ENCODE assay signal across 28 cellular contexts in genomic region chr4:110134269-110134889, GRCh38.
A peak's percentile ranks its signal among the peaks of the same experiment; 100 is the strongest.
DNase-seq lines count a peak whose midpoint lies in the region; ATAC-seq, FAIRE-seq and TF ChIP-seq lines count a peak whose summit lies in the region.
"Had no signal": no experiment of that assay in that cellular context is flagged by ENCODE, and none has a peak within 500 bp of the region (broad histone marks: within the 10 kb centered on the region; RNA-seq: fewer than 3 reads in every experiment).

No MANE protein-coding gene starts in this region.

- no peaks in the 10 kb centered on the region for H3K79me1 ChIP-seq in H1 (ENCODE audit: low read depth, low read length)

- H3K9me3 ChIP-seq in A549 (no peaks in the 10 kb centered on the region), H1 (ENCODE audit: insufficient read depth in 2 of 2, low read depth in 1 of 2, low read length in 1 of 2) (no peaks in the 10 kb centered on the region)
- H3K9me3 ChIP-seq: HAP-1, SJSA1 had no signal

- WGBS in A549 (ENCODE audit: missing lambda C conversion rate), result 86% methylated on average over 3 of the region's 3 CpGs
- 94% methylated on average over 3 of the region's 3 CpGs; no CpG with 5 or more reads in 1 of the 2 experiments for WGBS in H1 (ENCODE audit: extremely low coverage in 1 of 2, insufficient coverage in 1 of 2, insufficient read length in 1 of 2, insufficient replicate concordance in 2 of 2, low coverage in 1 of 2, low lambda C conversion rate in 2 of 2, missing lambda C conversion rate in 1 of 2), 2 experiments

- H2AFZ ChIP-seq in H1 (ENCODE audit: low read length), result no peak overlapping the region
- H2AFZ ChIP-seq: GM23338, PC-9 had no signal

- H3K9me3 Mint-ChIP-seq in nephron progenitor cell, result no peaks in the 10 kb centered on the region
- H3K9me3 Mint-ChIP-seq: CD8-positive, alpha-beta T cell; GM23338 had no signal

- H3K4me3 ChIP-seq in A549 (no peak overlapping the region), H1 (ENCODE audit: extremely low read depth in 1 of 4, insufficient read depth in 2 of 4, low read depth in 3 of 4, low read length in 4 of 4) (no peak overlapping the region), skeletal muscle cell (ENCODE audit: low read depth, low read length) (no peak overlapping the region)
- H3K4me3 ChIP-seq: GM23338, HAP-1, PC-9, SJSA1 had no signal

- H3K4ac ChIP-seq in H1 (replicated peaks; ENCODE audit: insufficient read length, low read depth, low read length), result no peak overlapping the region

- no peak overlapping the region for H2BK15ac ChIP-seq in H1 (ENCODE audit: low read length)

- H3K4me2 ChIP-seq in A549, result no peak overlapping the region
- no peak overlapping the region for H3K4me2 ChIP-seq in H1 (ENCODE audit: insufficient read depth in 1 of 2, low read depth in 2 of 2, low read length in 2 of 2)
- H3K4me2 ChIP-seq: GM23338, PC-9 had no signal

- peaks cover 0 to 38% of the 10 kb centered on the region in 2 experiments; a peak in 2 of 4 replicates for H3K79me2 ChIP-seq in H1 (ENCODE audit: control insufficient read depth in 1 of 2, insufficient read depth in 2 of 2, low read length in 2 of 2)

- H2BK5ac ChIP-seq in H1 (ENCODE audit: low read depth, low read length), result no peak overlapping the region

- H4K91ac ChIP-seq in H1 (replicated peaks; ENCODE audit: insufficient read length, low read length), result no peak overlapping the region

- no peak overlapping the region for H2AK5ac ChIP-seq in H1 (ENCODE audit: low read depth, low read length)

- peaks cover 0 to 8% of the 10 kb centered on the region in 2 experiments for H4K20me1 ChIP-seq in H1 (replicated peaks in 1 of 2; ENCODE audit: control insufficient read depth in 1 of 2, insufficient read depth in 2 of 2, low read length in 2 of 2)

- no peak overlapping the region for H2BK20ac ChIP-seq in H1 (ENCODE audit: low read length)

- FAIRE-seq in A549 (lab: Jason Lieb, UNC) (no peak), GM12891 (lab: Jason Lieb, UNC) (peak; percentile 50), H1 (lab: Jason Lieb, UNC) (peak; percentile 48)
- FAIRE-seq: A204.1 had no signal

- CTCF ChIA-PET in A549 (lab: Yijun Ruan, JAX), result no interaction called here
- CTCF ChIA-PET in H1 (lab: Charles Lee; ENCODE audit: partially characterized antibody), result no interaction called here
- CTCF ChIA-PET in HEK293T (lab: Yijun Ruan, JAX), result no interaction called here

- H3K14ac ChIP-seq in H1 (ENCODE audit: insufficient read length), result no peak overlapping the region

- H3K27me3 Mint-ChIP-seq in nephron progenitor cell (ENCODE audit: low read depth, poor library complexity), result no peaks in the 10 kb centered on the region

- no peak overlapping the region for H3K18ac ChIP-seq in H1 (ENCODE audit: extremely low read depth, low read length)

- H3K36me3 Mint-ChIP-seq in nephron progenitor cell (ENCODE audit: low read depth), result peaks cover 36% of the 10 kb centered on the region
- H3K36me3 Mint-ChIP-seq: CD8-positive, alpha-beta T cell; T-cell had no signal

- no peaks in the 10 kb centered on the region for H3K4me1 ChIP-seq in A549
- H3K4me1 ChIP-seq in H1 (replicated peaks in 1 of 4; ENCODE audit: control insufficient read depth in 3 of 4, insufficient read depth in 4 of 4, low read length in 3 of 4), result no peaks in the 10 kb centered on the region; a peak in 2 of 7 replicates
- H3K4me1 ChIP-seq: HAP-1, SJSA1 had no signal

- H3K4me3 Mint-ChIP-seq in nephron progenitor cell, result no peak overlapping the region
- H3K4me3 Mint-ChIP-seq: CD8-positive, alpha-beta T cell; GM23338; T-cell had no signal

- no peak overlapping the region for H4K8ac ChIP-seq in H1 (ENCODE audit: extremely low read depth, insufficient read depth, low read length)

- no peak overlapping the region for H3K27ac Mint-ChIP-seq in nephron progenitor cell
- H3K27ac Mint-ChIP-seq: CD8-positive, alpha-beta T cell; T-cell had no signal

- no peak overlapping the region for H2BK12ac ChIP-seq in H1 (ENCODE audit: low read depth, low read length)

- no peaks in the 10 kb centered on the region for H3K23me2 ChIP-seq in H1 (ENCODE audit: low read depth, low read length)

- no peak for TF ChIP-seq CTCF in A549 (IDR thresholded peaks at IDR 0.05)
- no peak for TF ChIP-seq CTCF in H1 (IDR thresholded peaks at IDR 0.05; ENCODE audit: control extremely low read depth in 1 of 3, insufficient read depth in 1 of 3, low read depth in 1 of 3, low read length in 3 of 3)
- TF ChIP-seq CTCF in nephron progenitor cell (IDR thresholded peaks at IDR 0.05), result no peak

- no peak overlapping the region for H3K23ac ChIP-seq in H1 (ENCODE audit: insufficient read length)

- TF ChIP-seq EP300 in A549 (IDR thresholded peaks at IDR 0.05) (no peak), H1 (IDR thresholded peaks at IDR 0.05; ENCODE audit: borderline replicate concordance in 1 of 2, low read depth in 2 of 2, low read length in 2 of 2) (no peak)

- H3K4me1 Mint-ChIP-seq in nephron progenitor cell, result peaks cover 19% of the 10 kb centered on the region

- H3K9ac ChIP-seq in H1 (replicated peaks in 1 of 4; ENCODE audit: extremely low read depth in 1 of 4, low read depth in 3 of 4, low read length in 3 of 4), result no peak overlapping the region

- DNase-seq in A549 (ENCODE audit: low read depth in 1 of 2, low spot score in 1 of 2), result no peak
- no peak for DNase-seq in GM12891 (ENCODE audit: insufficient read length, low spot score)
- no peak for DNase-seq in H1 (ENCODE audit: low read depth in 1 of 2, low spot score in 2 of 2)
- peak; percentile 20 for DNase-seq in skeletal muscle cell (ENCODE audit: low read depth)
- DNase-seq in HEK293T (ENCODE audit: extremely low spot score), result no peak
- DNase-seq in nephron progenitor cell, result no peak
- no peak for DNase-seq in amygdala (lab: John Stamatoyannopoulos, UW)
- DNase-seq: C1 segment of cervical spinal cord; CD8-positive, alpha-beta T cell; DMS 273 treated with DMSO at 0.1 percent for 48 hours; DMS79; EL; GDM1; KG1; MM.1S; NCI-H2029; NCI-H446; NCI-H524 treated with DMSO at 0.1 percent for 48 hours; NCI-H82; NK-92 treated with Interleukin-12 subunit alpha and Interleukin-12 subunit beta, amount 100 ng/mL, for 24 hours; PC-9; Right ventricle myocardium superior; T-cell had no signal

- no peak overlapping the region for H4K5ac ChIP-seq in H1 (ENCODE audit: insufficient read length, low read depth, low read length)

- ATAC-seq in A549 (no peak), GM18502 (IDR thresholded peaks at IDR 0.05; ENCODE audit: poor library complexity, unreplicated experiment) (no peak)
- ATAC-seq: CD8-positive, alpha-beta T cell; GM23338; T-cell had no signal

- no peaks in the 10 kb centered on the region for H3K27me3 ChIP-seq in H1 (replicated peaks in 1 of 4; ENCODE audit: control insufficient read depth in 3 of 4, extremely low read depth in 1 of 4, insufficient read depth in 3 of 4, low read length in 3 of 4)
- H3K27me3 ChIP-seq: SJSA1 had no signal

- TF ChIP-seq POLR2A in A549 (IDR thresholded peaks at IDR 0.05; ENCODE audit: low read length), result no peak
- TF ChIP-seq POLR2A in GM12891 (IDR thresholded peaks at IDR 0.05; ENCODE audit: low read depth, low read length), result no peak
- TF ChIP-seq POLR2A in H1 (IDR thresholded peaks at IDR 0.05; ENCODE audit: control extremely low read depth in 1 of 2, low read depth in 2 of 2, low read length in 2 of 2), result no peak

- H3K27ac ChIP-seq in A549 (no peak overlapping the region), H1 (ENCODE audit: low read depth, low read length) (no peak overlapping the region)
- H3K27ac ChIP-seq: SJSA1 had no signal

- H3K56ac ChIP-seq in H1 (replicated peaks; ENCODE audit: insufficient read length, low read depth, low read length), result no peak overlapping the region

- TF ChIP-seq RAD21 in A549 (conservative IDR thresholded peaks at IDR 0.05 in 1 of 2, IDR thresholded peaks at IDR 0.05 in 1 of 2) (no peak), H1 (IDR thresholded peaks at IDR 0.05 in 1 of 2, conservative IDR thresholded peaks at IDR 0.05 in 1 of 2; ENCODE audit: low read depth in 2 of 2, low read length in 2 of 2) (no peak)

- no peak overlapping the region for H2BK120ac ChIP-seq in H1 (replicated peaks; ENCODE audit: low read depth, low read length)

- POLR2A ChIA-PET in A549 (lab: Yijun Ruan, JAX) (no interaction called here), H1 (lab: Charles Lee; ENCODE audit: partially characterized antibody) (no interaction called here), HEK293T (lab: Yijun Ruan, JAX) (no interaction called here)

- peaks cover 0 to 6% (median 2%) of the 10 kb centered on the region in 4 experiments; a peak in 2 of 8 replicates for H3K36me3 ChIP-seq in H1 (ENCODE audit: control insufficient read depth in 2 of 4, insufficient read depth in 4 of 4, low read length in 3 of 4)

TF ChIP-seq in A549, 52 proteins besides CTCF, POLR2A, EP300 and RAD21 (continues in another document):
- TF ChIP-seq ATOH8 (CRISPR knock-in tag; IDR thresholded peaks at IDR 0.05; ENCODE audit: low read depth), result no peak

TF ChIP-seq in GM12891, 5 proteins besides CTCF, POLR2A, EP300 and RAD21:
- TF ChIP-seq TAF1 (IDR thresholded peaks at IDR 0.05; ENCODE audit: low read depth, low read length), result no peak
- no peak for TF ChIP-seq POLR2AphosphoS5 (IDR thresholded peaks at IDR 0.05; ENCODE audit: low read depth, low read length)
- no peak for TF ChIP-seq PAX5 (IDR thresholded peaks at IDR 0.05; ENCODE audit: insufficient read depth, low read length, severe bottlenecking)
- TF ChIP-seq SPI1 (IDR thresholded peaks at IDR 0.05; ENCODE audit: low read depth, low read length), result no peak
- TF ChIP-seq POU2F2 (IDR thresholded peaks at IDR 0.05; ENCODE audit: low read depth, low read length), result no peak

TF ChIP-seq in H1, 55 proteins besides CTCF, POLR2A, EP300 and RAD21:
- TF ChIP-seq MAFK (IDR thresholded peaks at IDR 0.05; ENCODE audit: low read depth, low read length) (0 out of 2 replicates have a peak, but pooled peaks have one; percentile 29), JUND (IDR thresholded peaks at IDR 0.05; ENCODE audit: low read length) (no peak)

TF ChIP-seq in HEK293T, 16 proteins besides CTCF, POLR2A, EP300 and RAD21:
- TF ChIP-seq SP1 (IDR thresholded peaks at IDR 0.05) (no peak), ELF4 (IDR thresholded peaks at IDR 0.05) (no peak), ZNF384 (IDR thresholded peaks at IDR 0.05) (no peak), CTBP1 (IDR thresholded peaks at IDR 0.05; ENCODE audit: borderline replicate concordance) (no peak), NFRKB (IDR thresholded peaks at IDR 0.05) (no peak), SUZ12 (IDR thresholded peaks at IDR 0.05) (no peak), FOXK2 (IDR thresholded peaks at IDR 0.05) (no peak), PKNOX1 (IDR thresholded peaks at IDR 0.05) (no peak), HDGF (IDR thresholded peaks at IDR 0.05; ENCODE audit: borderline replicate concordance) (no peak), TARDBP (IDR thresholded peaks at IDR 0.05) (no peak)

Comparison
In these comparisons a context has a peak if more than half of its experiments do, and no peak if none do; other contexts are left out.
1. Of the 18 proteins assayed by ChIP-seq in both H1 and A549: peak only in H1: none; only in A549: none; in both: MAFK; in neither: 17.